In genomic region chr6:5994999-5995698, GRCh38 we compare ENCODE assay signal across 13 cellular contexts. TPM values are rescaled to one million over a fixed set of nuclear protein-coding genes. Genes with fewer than 3 reads are reported as not detected.
DNase-seq lines count a peak whose midpoint lies in the region; ATAC-seq lines count a peak whose summit lies in the region.
"Had no signal": no experiment of that assay in that cellular context is flagged by ENCODE, and none has a peak within 500 bp of the region (broad histone marks: within the 10 kb centered on the region; RNA-seq: fewer than 3 reads in every experiment).

No MANE protein-coding gene starts in this region.

- no peak for DNase-seq in activated T-cell treated with anti-CD3 and anti-CD28 coated beads, Interleukin-2, amount 50 U/mL, for 4 hours
- DNase-seq in activated T-cell treated with anti-CD3 and anti-CD28 coated beads, Interleukin-2, amount 50 U/mL, for 48 hours: no peak
- no peak for DNase-seq in activated T-helper 1 cell treated with anti-CD3 and anti-CD28 coated beads, Interleukin-12 subunit alpha, Interleukin-12 subunit beta, Interleukin-2, Interleukin-4 antibody, amounts not matched to agents 30 ng/mL and 10 ng/mL and 1 ng/mL, durations not matched to agents 14 hours and 24 hours and 36 hours (ENCODE audit: low spot score)
- DNase-seq in D341Med (ENCODE audit: low spot score): no peak
- DNase-seq in glomerular visceral epithelial cell (ENCODE audit: extremely low spot score): no peak
- no peak for DNase-seq in LoVo (ENCODE audit: low spot score)
- DNase-seq: HCEC 1CT; NCI-H1436 treated with DMSO at 0.1 percent for 48 hours; NCI-H524 treated with DMSO at 0.1 percent for 48 hours; stimulated activated CD4-positive, alpha-beta T cell treated with anti-CD3 and anti-CD28 coated beads, Interleukin-15, amount 100 ng/mL, for 24 hours had no signal

- H3K36me3 ChIP-seq in iPS-20b (ENCODE audit: insufficient read depth, low read depth, low read length): no peaks in the 10 kb centered on the region
- H3K36me3 ChIP-seq in skeletal muscle tissue (ENCODE audit: control insufficient read depth in 3 of 3, insufficient read depth in 3 of 3, low read length in 3 of 3): no peaks in the 10 kb centered on the region

- intact Hi-C loops in activated T-helper 1 cell treated with anti-CD3 and anti-CD28 coated beads, Interleukin-12 subunit alpha, Interleukin-12 subunit beta, Interleukin-2, Interleukin-4 antibody, amounts not matched to agents 30 ng/mL and 10 ng/mL and 1 ng/mL, durations not matched to agents 14 hours and 24 hours and 36 hours (cut with micrococcal nuclease): loop anchor here (1.0 to 2.0 kb wide), 2 partner anchors 9 to 14 kb away; no protein-coding TSS in a partner anchor

- H3K4me1 Mint-ChIP-seq in activated T-cell treated with anti-CD3 and anti-CD28 coated beads, Interleukin-2, amount 50 U/mL, for 4 hours (ENCODE audit: low read depth): peaks cover 42% of the 10 kb centered on the region
- H3K4me1 Mint-ChIP-seq in activated T-helper 1 cell treated with anti-CD3 and anti-CD28 coated beads, Interleukin-12 subunit alpha, Interleukin-12 subunit beta, Interleukin-2, Interleukin-4 antibody, amounts not matched to agents 30 ng/mL and 10 ng/mL and 1 ng/mL, durations not matched to agents 14 hours and 24 hours and 36 hours (ENCODE audit: low read depth): peaks cover 57% of the 10 kb centered on the region

- peaks cover 2% of the 10 kb centered on the region for H3K36me3 Mint-ChIP-seq in activated T-cell treated with anti-CD3 and anti-CD28 coated beads, Interleukin-2, amount 50 U/mL, for 4 hours (ENCODE audit: insufficient read depth)
- peaks cover 9% of the 10 kb centered on the region for H3K36me3 Mint-ChIP-seq in activated T-helper 1 cell treated with anti-CD3 and anti-CD28 coated beads, Interleukin-12 subunit alpha, Interleukin-12 subunit beta, Interleukin-2, Interleukin-4 antibody, amounts not matched to agents 30 ng/mL and 10 ng/mL and 1 ng/mL, durations not matched to agents 14 hours and 24 hours and 36 hours (ENCODE audit: low read depth)

- peak overlapping the region; percentile 53 for H3K27ac Mint-ChIP-seq in activated T-helper 1 cell treated with anti-CD3 and anti-CD28 coated beads, Interleukin-12 subunit alpha, Interleukin-12 subunit beta, Interleukin-2, Interleukin-4 antibody, amounts not matched to agents 30 ng/mL and 10 ng/mL and 1 ng/mL, durations not matched to agents 14 hours and 24 hours and 36 hours

- no peak overlapping the region for H3K27ac ChIP-seq in iPS-20b (ENCODE audit: low read length)
- no peak overlapping the region for H3K27ac ChIP-seq in skeletal muscle tissue (ENCODE audit: low read depth, low read length)

- peaks cover 100% of the 10 kb centered on the region for H3K27me3 ChIP-seq in iPS-20b (ENCODE audit: insufficient read depth, low read length)
- H3K27me3 ChIP-seq in skeletal muscle tissue (ENCODE audit: control insufficient read depth in 3 of 3, insufficient read depth in 3 of 3, low read length in 3 of 3): peaks cover 72 to 77% (median 75%) of the 10 kb centered on the region in 3 donors

- H3K4me3 ChIP-seq in iPS-20b (ENCODE audit: low read length) (peak overlapping the region; percentile 73; the same call in 1 of the 2 replicates), skeletal muscle tissue (ENCODE audit: low read length in 3 of 3) (peak overlapping the region in 2 of 3 donors; percentile 13 to 74)

- H3K27me3 Mint-ChIP-seq in activated T-cell treated with anti-CD3 and anti-CD28 coated beads, Interleukin-2, amount 50 U/mL, for 4 hours (ENCODE audit: low read depth): peaks cover 77% of the 10 kb centered on the region
- H3K27me3 Mint-ChIP-seq in activated T-helper 1 cell treated with anti-CD3 and anti-CD28 coated beads, Interleukin-12 subunit alpha, Interleukin-12 subunit beta, Interleukin-2, Interleukin-4 antibody, amounts not matched to agents 30 ng/mL and 10 ng/mL and 1 ng/mL, durations not matched to agents 14 hours and 24 hours and 36 hours (ENCODE audit: insufficient read depth): peaks cover 83% of the 10 kb centered on the region

- ATAC-seq in activated T-cell treated with anti-CD3 and anti-CD28 coated beads, Interleukin-2, amount 50 U/mL, for 4 hours: no peak

- H3K4me3 Mint-ChIP-seq in activated T-cell treated with anti-CD3 and anti-CD28 coated beads, Interleukin-2, amount 50 U/mL, for 4 hours: peak overlapping the region; percentile 76
- H3K4me3 Mint-ChIP-seq in activated T-helper 1 cell treated with anti-CD3 and anti-CD28 coated beads, Interleukin-12 subunit alpha, Interleukin-12 subunit beta, Interleukin-2, Interleukin-4 antibody, amounts not matched to agents 30 ng/mL and 10 ng/mL and 1 ng/mL, durations not matched to agents 14 hours and 24 hours and 36 hours: peak overlapping the region; percentile 85

- peaks cover 11% of the 10 kb centered on the region; the same call in 1 of the 2 replicates for H3K4me1 ChIP-seq in iPS-20b (ENCODE audit: insufficient read depth, low read length)
- peaks cover 16 to 33% (median 23%) of the 10 kb centered on the region in 3 donors for H3K4me1 ChIP-seq in skeletal muscle tissue (ENCODE audit: control insufficient read depth in 3 of 3, insufficient read depth in 3 of 3, low read length in 3 of 3)

- peaks cover under 1% of the 10 kb centered on the region; the same call in 1 of the 2 replicates for H3K9me3 ChIP-seq in iPS-20b (ENCODE audit: insufficient read depth, low read depth, low read length)
- no peaks in the 10 kb centered on the region for H3K9me3 ChIP-seq in skeletal muscle tissue (ENCODE audit: control insufficient read depth in 3 of 3, low read length in 3 of 3)

- H3K9me3 Mint-ChIP-seq in activated T-cell treated with anti-CD3 and anti-CD28 coated beads, Interleukin-2, amount 50 U/mL, for 4 hours: no peaks in the 10 kb centered on the region
- peaks cover 6% of the 10 kb centered on the region for H3K9me3 Mint-ChIP-seq in activated T-helper 1 cell treated with anti-CD3 and anti-CD28 coated beads, Interleukin-12 subunit alpha, Interleukin-12 subunit beta, Interleukin-2, Interleukin-4 antibody, amounts not matched to agents 30 ng/mL and 10 ng/mL and 1 ng/mL, durations not matched to agents 14 hours and 24 hours and 36 hours

- H3K9ac ChIP-seq in iPS-20b (ENCODE audit: low read depth, low read length) (no peak overlapping the region), skeletal muscle tissue (ENCODE audit: low read depth in 1 of 3, low read length in 3 of 3) (no peak overlapping the region)

RNA-seq across cellular contexts. Expression of gene NRN1, which starts 11.6 kb away (rescaled TPM):
- total RNA-seq in activated T-cell treated with anti-CD3 and anti-CD28 coated beads, Interleukin-2, amount 50 U/mL, for 4 hours: under 1 TPM in 2 of 3 donors, not detected in 1; 0.15 to 0.22 TPM
- total RNA-seq in activated T-helper 1 cell treated with anti-CD3 and anti-CD28 coated beads, Interleukin-12 subunit alpha, Interleukin-12 subunit beta, Interleukin-2, Interleukin-4 antibody, amounts not matched to agents 30 ng/mL and 10 ng/mL and 1 ng/mL, durations not matched to agents 14 hours and 24 hours and 36 hours: 2.8 and 3.0 TPM in 2 replicates
- 13.6 TPM for total RNA-seq in skeletal muscle tissue
- total RNA-seq: fibroblast of lung had no signal
